Comparison of ENCODE assay signal across 15 cellular contexts in genomic region chr18:36640005-36640952, GRCh38.
"Had no signal": no experiment of that assay in that cellular context is flagged by ENCODE, and none has a peak within 500 bp of the region (broad histone marks: within the 10 kb centered on the region; RNA-seq: fewer than 3 reads in every experiment).

No MANE protein-coding gene starts in this region.

- H3K9me3 ChIP-seq: body of pancreas, pancreas, upper lobe of right lung had no signal

- H3K27ac ChIP-seq: body of pancreas, pancreas, upper lobe of right lung had no signal

- H3K9me3 Mint-ChIP-seq: activated CD4-positive, alpha-beta T cell treated with anti-CD3 and anti-CD28 coated beads, Interleukin-2, amount 10 ng/mL, durations not matched to agents 7 days and 5 days; activated naive CD4-positive, alpha-beta T cell treated with anti-CD3 and anti-CD28 coated beads, Interleukin-2, amount 10 ng/mL, durations not matched to agents 7 days and 5 days; activated T-helper 17 cell treated with anti-CD3 and anti-CD28 coated beads, Interleukin-2, amount 50 U/mL, for 72 hours; central memory CD8-positive, alpha-beta T cell; stimulated activated memory B cell treated with anti-CD40 and anti-IgM and Interleukin-4, amounts not matched to agents 10 μg/mL and 1 μg/mL and 100 μg/mL, for 72 hours had no signal

- H3K27ac Mint-ChIP-seq: activated CD4-positive, alpha-beta T cell treated with anti-CD3 and anti-CD28 coated beads, Interleukin-2, amount 10 ng/mL, durations not matched to agents 7 days and 5 days; activated naive CD4-positive, alpha-beta T cell treated with anti-CD3 and anti-CD28 coated beads, Interleukin-2, amount 10 ng/mL, durations not matched to agents 7 days and 5 days; activated T-helper 17 cell treated with anti-CD3 and anti-CD28 coated beads, Interleukin-2, amount 50 U/mL, for 72 hours; stimulated activated memory B cell treated with anti-CD40 and anti-IgM and Interleukin-4, amounts not matched to agents 10 μg/mL and 1 μg/mL and 100 μg/mL, for 72 hours had no signal

- H3K4me3 ChIP-seq: body of pancreas, pancreas, upper lobe of right lung had no signal

- H3K4me1 Mint-ChIP-seq: activated CD4-positive, alpha-beta T cell treated with anti-CD3 and anti-CD28 coated beads, Interleukin-2, amount 10 ng/mL, durations not matched to agents 7 days and 5 days; activated naive CD4-positive, alpha-beta T cell treated with anti-CD3 and anti-CD28 coated beads, Interleukin-2, amount 10 ng/mL, durations not matched to agents 7 days and 5 days; activated T-helper 17 cell treated with anti-CD3 and anti-CD28 coated beads, Interleukin-2, amount 50 U/mL, for 72 hours; central memory CD8-positive, alpha-beta T cell; stimulated activated memory B cell treated with anti-CD40 and anti-IgM and Interleukin-4, amounts not matched to agents 10 μg/mL and 1 μg/mL and 100 μg/mL, for 72 hours had no signal

- H3K27me3 ChIP-seq: body of pancreas, pancreas, upper lobe of right lung had no signal

- DNase-seq: activated CD4-positive, alpha-beta T cell treated with anti-CD3 and anti-CD28 coated beads, Interleukin-2, amount 10 ng/mL, durations not matched to agents 7 days and 5 days; activated CD4-positive, CD25-positive, alpha-beta regulatory T cell; activated CD8-positive, alpha-beta memory T cell treated with anti-CD3 and anti-CD28 coated beads for 24 hours; activated naive CD4-positive, alpha-beta T cell treated with anti-CD3 and anti-CD28 coated beads, Interleukin-2, amount 10 ng/mL, durations not matched to agents 7 days and 5 days; body of pancreas; effector memory CD4-positive, alpha-beta T cell; head of caudate nucleus; left ventricle myocardium superior; mesendoderm; pancreas; T-helper 2 cell; upper lobe of right lung had no signal

- H3K4me1 ChIP-seq: body of pancreas, pancreas, upper lobe of right lung had no signal

- H3K36me3 Mint-ChIP-seq: activated naive CD4-positive, alpha-beta T cell treated with anti-CD3 and anti-CD28 coated beads, Interleukin-2, amount 10 ng/mL, durations not matched to agents 7 days and 5 days; stimulated activated memory B cell treated with anti-CD40 and anti-IgM and Interleukin-4, amounts not matched to agents 10 μg/mL and 1 μg/mL and 100 μg/mL, for 72 hours had no signal

- H3K36me3 ChIP-seq: pancreas, upper lobe of right lung had no signal

- H3K4me3 Mint-ChIP-seq: activated CD4-positive, alpha-beta T cell treated with anti-CD3 and anti-CD28 coated beads, Interleukin-2, amount 10 ng/mL, durations not matched to agents 7 days and 5 days; activated naive CD4-positive, alpha-beta T cell treated with anti-CD3 and anti-CD28 coated beads, Interleukin-2, amount 10 ng/mL, durations not matched to agents 7 days and 5 days; activated T-helper 17 cell treated with anti-CD3 and anti-CD28 coated beads, Interleukin-2, amount 50 U/mL, for 72 hours; central memory CD8-positive, alpha-beta T cell; stimulated activated memory B cell treated with anti-CD40 and anti-IgM and Interleukin-4, amounts not matched to agents 10 μg/mL and 1 μg/mL and 100 μg/mL, for 72 hours had no signal
